Comparison of ENCODE assay signal across 16 cellular contexts in the genomic region with DNA sequence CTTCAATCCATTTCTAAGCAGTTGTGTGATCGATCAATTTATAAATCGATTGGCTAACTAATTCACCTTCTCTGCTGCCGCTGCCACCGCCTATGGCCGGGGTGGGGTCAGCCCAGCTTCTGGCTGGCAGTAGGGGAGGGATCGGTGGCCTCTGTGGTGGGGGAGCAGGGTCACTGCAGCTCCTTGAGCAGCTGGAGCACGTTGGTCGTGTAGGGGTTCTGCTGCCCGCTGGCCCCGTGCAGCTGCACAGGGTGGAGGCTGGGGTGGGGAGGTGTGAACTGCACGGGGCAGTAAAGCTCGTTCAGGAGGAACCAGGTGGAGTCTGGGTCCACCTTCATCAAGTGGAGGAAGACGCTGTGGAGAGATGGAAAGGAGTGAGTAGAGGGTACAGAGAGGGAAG. TPM values are rescaled to one million over a fixed set of nuclear protein-coding genes. Genes with fewer than 3 reads are reported as not detected.
A peak's percentile ranks its signal among the peaks of the same experiment; 100 is the strongest.
DNase-seq lines count a peak whose midpoint lies in the region; ATAC-seq, FAIRE-seq and TF ChIP-seq lines count a peak whose summit lies in the region.
"Had no signal": no experiment of that assay in that cellular context is flagged by ENCODE, and none has a peak within 500 bp of the region (broad histone marks: within the 10 kb centered on the region; RNA-seq: fewer than 3 reads in every experiment).

No MANE protein-coding gene starts in this region.

- H3K9ac ChIP-seq in HepG2 (ENCODE audit: insufficient read depth, low read depth, low read length) (0 out of 2 replicates have a peak overlapping the region, but pooled peaks have one; percentile 25), neural progenitor cell (no peak overlapping the region), PC-3 (ENCODE audit: low read length) (no peak overlapping the region)
- H3K9ac ChIP-seq: BLaER1 had no signal

- TF ChIP-seq CTCF in HepG2 (CRISPR knock-in tag; IDR thresholded peaks at IDR 0.05) (no peak), right lobe of liver (IDR thresholded peaks at IDR 0.05) (no peak), neural progenitor cell (IDR thresholded peaks at IDR 0.05) (no peak), PC-3 (conservative IDR thresholded peaks at IDR 0.05; ENCODE audit: low read depth, low read length) (no peak)

- BruUV-seq in HepG2 (replicated peaks; lab: Mats Ljungman, UMichigan): no TSS peak
- no TSS peak for BruUV-seq in PC-3 (replicated peaks; lab: Mats Ljungman, UMichigan)

- H3K4me1 ChIP-seq in HepG2 (ENCODE audit: insufficient read depth, low read length): peaks cover 55% of the 10 kb centered on the region
- peaks cover 0 to 43% (median 16%) of the 10 kb centered on the region in 4 donors for H3K4me1 ChIP-seq in right lobe of liver
- peaks cover 27% of the 10 kb centered on the region for H3K4me1 ChIP-seq in neural progenitor cell
- peaks cover 23% of the 10 kb centered on the region for H3K4me1 ChIP-seq in PC-3 (ENCODE audit: insufficient read depth, low read length)

- peak; percentile 24 for DNase-seq in activated CD8-positive, alpha-beta memory T cell treated with anti-CD3 and anti-CD28 coated beads for 24 hours
- no peak for DNase-seq in activated CD8-positive, alpha-beta memory T cell treated with anti-CD3 and anti-CD28 coated beads, Interleukin-2, amount 50 U/mL, for 48 hours
- DNase-seq in HepG2 (ENCODE audit: low spot score) (no peak), right lobe of liver (no peak), neural progenitor cell (ENCODE audit: low spot score) (no peak), PC-3 (no peak), activated gamma-delta T cell (lab: John Stamatoyannopoulos, UW) (no peak)
- DNase-seq: 8988T; AML-193; CD8-positive, alpha-beta memory T cell; DND-41; GF-D8 had no signal

- no peak for FAIRE-seq in HepG2 (lab: Jason Lieb, UNC)
- FAIRE-seq: H1 had no signal

- TF ChIP-seq RAD21 in HepG2 (CRISPR knock-in tag; IDR thresholded peaks at IDR 0.05): no peak

- intact Hi-C loops in HepG2 (cut with micrococcal nuclease; ENCODE audit: unreplicated experiment): no loop called here
- intact Hi-C loops in right lobe of liver (cut with DNase I): no loop called here
- intact Hi-C loops in PC-3 (cut with micrococcal nuclease): no loop called here

- no peak overlapping the region for H3K4me3 Mint-ChIP-seq in neural progenitor cell
- H3K4me3 Mint-ChIP-seq: CD8-positive, alpha-beta memory T cell had no signal

- H3K4me3 ChIP-seq in HepG2 (replicated peaks in 1 of 3; ENCODE audit: insufficient read depth in 1 of 3, low read depth in 2 of 3, low read length in 3 of 3): no peak overlapping the region
- no peak overlapping the region for H3K4me3 ChIP-seq in right lobe of liver
- H3K4me3 ChIP-seq in neural progenitor cell: no peak overlapping the region
- no peak overlapping the region for H3K4me3 ChIP-seq in PC-3 (ENCODE audit: low read length)
- H3K4me3 ChIP-seq: BLaER1, HAP-1 had no signal

- no peaks in the 10 kb centered on the region for H3K27me3 Mint-ChIP-seq in neural progenitor cell (ENCODE audit: insufficient read depth, low read depth)
- H3K27me3 Mint-ChIP-seq: CD8-positive, alpha-beta memory T cell had no signal

- H3K79me2 ChIP-seq in HepG2 (ENCODE audit: insufficient read depth, low read length) (no peaks in the 10 kb centered on the region), neural progenitor cell (ENCODE audit: low read depth) (no peaks in the 10 kb centered on the region), PC-3 (ENCODE audit: low read length) (no peaks in the 10 kb centered on the region)

- H3K4me2 ChIP-seq in HepG2 (ENCODE audit: low read depth, low read length) (no peak overlapping the region), neural progenitor cell (no peak overlapping the region), PC-3 (ENCODE audit: low read length) (no peak overlapping the region)

- no peak overlapping the region for H2AFZ ChIP-seq in HepG2 (ENCODE audit: low read length)
- no peak overlapping the region for H2AFZ ChIP-seq in neural progenitor cell (replicated peaks)
- no peak overlapping the region for H2AFZ ChIP-seq in PC-3 (ENCODE audit: low read length)

- WGBS in HepG2 (ENCODE audit: low lambda C conversion rate): 94% methylated on average over 13 of the region's 13 CpGs
- WGBS in right lobe of liver (ENCODE audit: insufficient coverage, low coverage, low lambda C conversion rate, missing lambda C conversion rate): 94% methylated on average over 8 of the region's 13 CpGs

- peak overlapping the region; percentile 76 for H3K27ac Mint-ChIP-seq in neural progenitor cell

- no peak for TF ChIP-seq POLR2A in HepG2 (IDR thresholded peaks at IDR 0.05; ENCODE audit: insufficient read depth in 1 of 2, low read depth in 2 of 2, low read length in 2 of 2)
- no peak for TF ChIP-seq POLR2A in right lobe of liver (IDR thresholded peaks at IDR 0.05)

- CTCF ChIA-PET in HepG2 (lab: Yijun Ruan, JAX; ENCODE audit: low intra/inter-chr PET ratio, low total read pairs) (no interaction called here), PC-3 (lab: Charles Lee) (no interaction called here)

- peak overlapping the region; percentile 80 for H3K27ac ChIP-seq in HepG2 (ENCODE audit: extremely low read length, insufficient read depth, low read length)
- no peak overlapping the region for H3K27ac ChIP-seq in right lobe of liver
- H3K27ac ChIP-seq in neural progenitor cell: no peak overlapping the region
- no peak overlapping the region for H3K27ac ChIP-seq in PC-3 (ENCODE audit: low read length)
- H3K27ac ChIP-seq: BLaER1 had no signal

- H3K9me3 Mint-ChIP-seq in neural progenitor cell: no peaks in the 10 kb centered on the region
- H3K9me3 Mint-ChIP-seq: CD8-positive, alpha-beta memory T cell had no signal

- peaks cover 59% of the 10 kb centered on the region for H3K4me1 Mint-ChIP-seq in neural progenitor cell
- H3K4me1 Mint-ChIP-seq: CD8-positive, alpha-beta memory T cell had no signal

- H3K36me3 ChIP-seq in HepG2 (replicated peaks in 1 of 2; ENCODE audit: control insufficient read depth in 1 of 2, insufficient read depth in 2 of 2, low read length in 2 of 2) (peaks cover 9 to 21% of the 10 kb centered on the region in 2 experiments), right lobe of liver (no peaks in the 10 kb centered on the region), neural progenitor cell (no peaks in the 10 kb centered on the region), PC-3 (ENCODE audit: low read depth, low read length) (peaks cover 14% of the 10 kb centered on the region; the same call in 1 of the 2 replicates)

- TF ChIP-seq EP300 in HepG2 (IDR thresholded peaks at IDR 0.05; ENCODE audit: low read depth in 2 of 2, low read length in 2 of 2) (no peak), HepG2 (CRISPR knock-in tag; IDR thresholded peaks at IDR 0.05; ENCODE audit: borderline replicate concordance) (no peak)

- no peaks in the 10 kb centered on the region for H3K9me2 ChIP-seq in PC-3 (replicated peaks; ENCODE audit: low read length)

- ATAC-seq in HepG2 (no peak), right lobe of liver (no peak), PC-3 (no peak)

- in situ Hi-C loops in HepG2 (cut with HindIII; ENCODE audit: extremely low pct_ligation_motif_present, low pct_unique_long_range_greater_than_20kb): no loop called here

- peaks cover 16% of the 10 kb centered on the region for H3K36me3 Mint-ChIP-seq in neural progenitor cell

- H3K9me3 ChIP-seq in HepG2 (ENCODE audit: low read length) (no peaks in the 10 kb centered on the region), right lobe of liver (no peaks in the 10 kb centered on the region), neural progenitor cell (ENCODE audit: low read depth) (no peaks in the 10 kb centered on the region), PC-3 (ENCODE audit: low read length) (no peaks in the 10 kb centered on the region)
- H3K9me3 ChIP-seq: BLaER1, Caco-2, HAP-1 had no signal

- no peaks in the 10 kb centered on the region for H4K20me1 ChIP-seq in HepG2 (ENCODE audit: insufficient read depth, low read length)
- H4K20me1 ChIP-seq in neural progenitor cell (ENCODE audit: low read depth): peaks cover 5% of the 10 kb centered on the region
- H4K20me1 ChIP-seq in PC-3 (ENCODE audit: low read length): no peaks in the 10 kb centered on the region
- H4K20me1 ChIP-seq: BLaER1 had no signal

- H3F3A ChIP-seq in neural progenitor cell (ENCODE audit: low read depth): peaks cover 32% of the 10 kb centered on the region
- no peaks in the 10 kb centered on the region for H3F3A ChIP-seq in PC-3 (ENCODE audit: low read length, unreplicated experiment)

- no peaks in the 10 kb centered on the region for H3K27me3 ChIP-seq in HepG2 (ENCODE audit: control insufficient read depth in 1 of 2, insufficient read depth in 2 of 2, low read length in 2 of 2)
- H3K27me3 ChIP-seq in right lobe of liver: no peaks in the 10 kb centered on the region
- no peaks in the 10 kb centered on the region for H3K27me3 ChIP-seq in neural progenitor cell
- no peaks in the 10 kb centered on the region for H3K27me3 ChIP-seq in PC-3 (ENCODE audit: low read length)
- H3K27me3 ChIP-seq: BLaER1 had no signal

- POLR2A ChIA-PET in HepG2 (lab: Yijun Ruan, JAX) (interaction anchor here (1.1 kb wide), 1 partner anchor 50 kb away, joined by 3 read pairs; a partner anchor contains a TSS), PC-3 (lab: Charles Lee; ENCODE audit: unreplicated experiment) (no interaction called here)

RNA-seq across cellular contexts. Expression of a gene that starts 50.0 kb away (rescaled TPM):
- 39.8 and 51.7 TPM in 2 replicates for total RNA-seq in HepG2 (2016; rRNA removed; fragmentation: Illumina TruSeq; extraction: Trizol)
- total RNA-seq in HepG2 (2016; cell fraction: cytosol; rRNA removed; fragmentation: Illumina TruSeq; extraction: Trizol; ENCODE audit: low read depth): 4.3 and 5.3 TPM in 2 replicates
- 39.0 and 48.3 TPM in 2 replicates for total RNA-seq in HepG2 (2016; cell fraction: insoluble cytoplasmic fraction; rRNA removed; fragmentation: Illumina TruSeq; extraction: Trizol)
- 12.1 and 12.8 TPM in 2 replicates for total RNA-seq in HepG2 (2016; cell fraction: membrane; rRNA removed; fragmentation: Illumina TruSeq; extraction: Trizol)
- 53.4 and 63.7 TPM in 2 replicates for total RNA-seq in HepG2 (2016; cell fraction: nucleus; rRNA removed; fragmentation: Illumina TruSeq; extraction: Trizol)
- 21.5 and 22.9 TPM in 2 replicates for polyA plus RNA-seq in HepG2 (2011; rRNA removed)
- polyA plus RNA-seq in HepG2 (2011; cell fraction: cytosol; rRNA removed): 15.4 and 16.2 TPM in 2 replicates
- polyA plus RNA-seq in HepG2 (2011; cell fraction: nucleus; rRNA removed): 16.1 and 18.5 TPM in 2 replicates
- polyA plus RNA-seq in HepG2 (2012): 15.4 and 20.9 TPM in 2 replicates
- 2.1 and 2.4 TPM in 2 replicates for polyA plus RNA-seq in HepG2 (2016; cell fraction: cytosol; fragmentation: Illumina TruSeq; extraction: Trizol; ENCODE audit: low read depth)
- 23.2 and 30.3 TPM in 2 replicates for polyA plus RNA-seq in HepG2 (2016; cell fraction: insoluble cytoplasmic fraction; fragmentation: Illumina TruSeq; extraction: Trizol; ENCODE audit: low read depth)
- 3.8 and 4.7 TPM in 2 replicates for polyA plus RNA-seq in HepG2 (2016; cell fraction: membrane; fragmentation: Illumina TruSeq; extraction: Trizol; ENCODE audit: low read depth)
- 32.5 and 34.5 TPM in 2 replicates for polyA plus RNA-seq in HepG2 (2016; cell fraction: nucleus; fragmentation: Illumina TruSeq; extraction: Trizol; ENCODE audit: insufficient read depth, low read depth)
- 67.8 and 87.6 TPM in 2 replicates for polyA minus RNA-seq in HepG2 (2011; rRNA and poly(A)+ RNA removed; ENCODE audit: low replicate concordance)
- polyA minus RNA-seq in HepG2 (2011; cell fraction: cytosol; rRNA and poly(A)+ RNA removed): 20.3 and 23.7 TPM in 2 replicates
- polyA minus RNA-seq in HepG2 (2011; cell fraction: nucleus; rRNA and poly(A)+ RNA removed): 72.5 and 93.6 TPM in 2 replicates
- 10 to 100 TPM in 4 of 6 experiments, 1 to 10 TPM in 2; 8.6 to 14.3 (median 11.3) TPM for total RNA-seq in right lobe of liver
- 52.1 and 55.9 TPM in 2 replicates for total RNA-seq in neural progenitor cell (ENCODE audit: low replicate concordance)
- total RNA-seq in PC-3 (2014; rRNA removed): 21.8 and 23.2 TPM in 2 replicates

RNA-seq across cellular contexts. Expression of a gene that starts 50.3 kb away (rescaled TPM):
- total RNA-seq in HepG2 (2016; rRNA removed; fragmentation: Illumina TruSeq; extraction: Trizol): 41.5 and 45.6 TPM in 2 replicates
- total RNA-seq in HepG2 (2016; cell fraction: cytosol; rRNA removed; fragmentation: Illumina TruSeq; extraction: Trizol; ENCODE audit: low read depth): 88.9 and 116 TPM in 2 replicates
- 39.5 and 44.6 TPM in 2 replicates for total RNA-seq in HepG2 (2016; cell fraction: insoluble cytoplasmic fraction; rRNA removed; fragmentation: Illumina TruSeq; extraction: Trizol)
- total RNA-seq in HepG2 (2016; cell fraction: membrane; rRNA removed; fragmentation: Illumina TruSeq; extraction: Trizol): 25.9 and 26.4 TPM in 2 replicates
- total RNA-seq in HepG2 (2016; cell fraction: nucleus; rRNA removed; fragmentation: Illumina TruSeq; extraction: Trizol): 54.7 and 73.0 TPM in 2 replicates
- 29.7 and 31.1 TPM in 2 replicates for polyA plus RNA-seq in HepG2 (2011; rRNA removed)
- 16.3 and 23.0 TPM in 2 replicates for polyA plus RNA-seq in HepG2 (2011; cell fraction: cytosol; rRNA removed)
- polyA plus RNA-seq in HepG2 (2011; cell fraction: nucleus; rRNA removed): 23.9 and 28.8 TPM in 2 replicates
- 25.6 and 28.2 TPM in 2 replicates for polyA plus RNA-seq in HepG2 (2012)
- polyA plus RNA-seq in HepG2 (2016; cell fraction: cytosol; fragmentation: Illumina TruSeq; extraction: Trizol; ENCODE audit: low read depth): 1.9 and 2.1 TPM in 2 replicates
- polyA plus RNA-seq in HepG2 (2016; cell fraction: insoluble cytoplasmic fraction; fragmentation: Illumina TruSeq; extraction: Trizol; ENCODE audit: low read depth): 40.0 and 47.0 TPM in 2 replicates
- polyA plus RNA-seq in HepG2 (2016; cell fraction: membrane; fragmentation: Illumina TruSeq; extraction: Trizol; ENCODE audit: low read depth): 7.1 and 7.5 TPM in 2 replicates
- polyA plus RNA-seq in HepG2 (2016; cell fraction: nucleus; fragmentation: Illumina TruSeq; extraction: Trizol; ENCODE audit: insufficient read depth, low read depth): 61.9 and 76.1 TPM in 2 replicates
- 39.2 and 72.4 TPM in 2 replicates for polyA minus RNA-seq in HepG2 (2011; rRNA and poly(A)+ RNA removed; ENCODE audit: low replicate concordance)
- 36.2 and 48.9 TPM in 2 replicates for polyA minus RNA-seq in HepG2 (2011; cell fraction: cytosol; rRNA and poly(A)+ RNA removed)
- 98.0 and 104 TPM in 2 replicates for polyA minus RNA-seq in HepG2 (2011; cell fraction: nucleus; rRNA and poly(A)+ RNA removed)
- 100 to 1,000 TPM in 1 of 6 experiments, 10 to 100 TPM in 5; 25.0 to 153 (median 37.9) TPM for total RNA-seq in right lobe of liver
- total RNA-seq in neural progenitor cell (ENCODE audit: low replicate concordance): 21.6 and 37.7 TPM in 2 replicates
- 40.1 and 43.6 TPM in 2 replicates for total RNA-seq in PC-3 (2014; rRNA removed)
